Comparison of ENCODE assay signal across 1 cellular context in genomic region chr7:139687980-139688632, GRCh38.
A peak's percentile ranks its signal among the peaks of the same experiment; 100 is the strongest.
TF ChIP-seq lines count a peak whose summit lies in the region.

No MANE protein-coding gene starts in this region.

TF ChIP-seq in K562, 482 proteins besides CTCF, POLR2A, EP300 and RAD21 (continued from another document and continues in another):
- TF ChIP-seq SRSF7 (optimal IDR thresholded peaks at IDR 0.05; ENCODE audit: low read depth, low read length) (no peak), CBFA2T3 (IDR thresholded peaks at IDR 0.05) (no peak), ZNF695 (CRISPR knock-in tag; IDR thresholded peaks at IDR 0.05) (no peak), SMC3 (conservative IDR thresholded peaks at IDR 0.05; ENCODE audit: insufficient read depth, low read depth, low read length) (no peak), SIRT6 (IDR thresholded peaks at IDR 0.05; ENCODE audit: low read depth, low read length) (no peak), TGIF2 (CRISPR knock-in tag; IDR thresholded peaks at IDR 0.05) (no peak), LEF1 (IDR thresholded peaks at IDR 0.05) (no peak), NFE2L1 (tag; IDR thresholded peaks at IDR 0.05; ENCODE audit: borderline replicate concordance, low read depth) (no peak), ZNF583 (CRISPR knock-in tag; IDR thresholded peaks at IDR 0.05) (no peak), HNRNPH1 (optimal IDR thresholded peaks at IDR 0.05; ENCODE audit: low read depth, low read length) (no peak), ZFX (CRISPR knock-in tag; IDR thresholded peaks at IDR 0.05) (peak; percentile 41), ZNF217 (CRISPR knock-in tag; IDR thresholded peaks at IDR 0.05) (no peak), BCL6 (CRISPR knock-in tag; IDR thresholded peaks at IDR 0.05) (no peak), ZNF133 (CRISPR knock-in tag; IDR thresholded peaks at IDR 0.05) (no peak), POLR2G (IDR thresholded peaks at IDR 0.05; ENCODE audit: low read depth, low read length) (no peak), NUFIP1 (IDR thresholded peaks at IDR 0.05; ENCODE audit: partially characterized antibody) (no peak), SIN3B (IDR thresholded peaks at IDR 0.05; ENCODE audit: low read depth) (no peak), SNRNP70 (optimal IDR thresholded peaks at IDR 0.05; ENCODE audit: low read depth, low read length) (no peak), USF1 (CRISPR knock-in tag; IDR thresholded peaks at IDR 0.05) (peak; percentile 87), WHSC1 (IDR thresholded peaks at IDR 0.05; ENCODE audit: low read length) (no peak), SRSF3 (IDR thresholded peaks at IDR 0.05; ENCODE audit: insufficient read depth, low read length) (no peak), NKRF (IDR thresholded peaks at IDR 0.05; ENCODE audit: borderline replicate concordance) (no peak), ZNF24 (IDR thresholded peaks at IDR 0.05) (no peak), ZNF551 (CRISPR knock-in tag; IDR thresholded peaks at IDR 0.05) (no peak)
- TF ChIP-seq, protein P1, sequence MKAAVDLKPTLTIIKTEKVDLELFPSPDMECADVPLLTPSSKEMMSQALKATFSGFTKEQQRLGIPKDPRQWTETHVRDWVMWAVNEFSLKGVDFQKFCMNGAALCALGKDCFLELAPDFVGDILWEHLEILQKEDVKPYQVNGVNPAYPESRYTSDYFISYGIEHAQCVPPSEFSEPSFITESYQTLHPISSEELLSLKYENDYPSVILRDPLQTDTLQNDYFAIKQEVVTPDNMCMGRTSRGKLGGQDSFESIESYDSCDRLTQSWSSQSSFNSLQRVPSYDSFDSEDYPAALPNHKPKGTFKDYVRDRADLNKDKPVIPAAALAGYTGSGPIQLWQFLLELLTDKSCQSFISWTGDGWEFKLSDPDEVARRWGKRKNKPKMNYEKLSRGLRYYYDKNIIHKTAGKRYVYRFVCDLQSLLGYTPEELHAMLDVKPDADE (conservative IDR thresholded peaks at IDR 0.05; ENCODE audit: control insufficient read depth, low read depth, low read length) = no peak
- TF ChIP-seq, protein P2, sequence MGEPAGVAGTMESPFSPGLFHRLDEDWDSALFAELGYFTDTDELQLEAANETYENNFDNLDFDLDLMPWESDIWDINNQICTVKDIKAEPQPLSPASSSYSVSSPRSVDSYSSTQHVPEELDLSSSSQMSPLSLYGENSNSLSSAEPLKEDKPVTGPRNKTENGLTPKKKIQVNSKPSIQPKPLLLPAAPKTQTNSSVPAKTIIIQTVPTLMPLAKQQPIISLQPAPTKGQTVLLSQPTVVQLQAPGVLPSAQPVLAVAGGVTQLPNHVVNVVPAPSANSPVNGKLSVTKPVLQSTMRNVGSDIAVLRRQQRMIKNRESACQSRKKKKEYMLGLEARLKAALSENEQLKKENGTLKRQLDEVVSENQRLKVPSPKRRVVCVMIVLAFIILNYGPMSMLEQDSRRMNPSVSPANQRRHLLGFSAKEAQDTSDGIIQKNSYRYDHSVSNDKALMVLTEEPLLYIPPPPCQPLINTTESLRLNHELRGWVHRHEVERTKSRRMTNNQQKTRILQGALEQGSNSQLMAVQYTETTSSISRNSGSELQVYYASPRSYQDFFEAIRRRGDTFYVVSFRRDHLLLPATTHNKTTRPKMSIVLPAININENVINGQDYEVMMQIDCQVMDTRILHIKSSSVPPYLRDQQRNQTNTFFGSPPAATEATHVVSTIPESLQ (CRISPR knock-in tag; IDR thresholded peaks at IDR 0.05) = no peak
- TF ChIP-seq, protein P3, sequence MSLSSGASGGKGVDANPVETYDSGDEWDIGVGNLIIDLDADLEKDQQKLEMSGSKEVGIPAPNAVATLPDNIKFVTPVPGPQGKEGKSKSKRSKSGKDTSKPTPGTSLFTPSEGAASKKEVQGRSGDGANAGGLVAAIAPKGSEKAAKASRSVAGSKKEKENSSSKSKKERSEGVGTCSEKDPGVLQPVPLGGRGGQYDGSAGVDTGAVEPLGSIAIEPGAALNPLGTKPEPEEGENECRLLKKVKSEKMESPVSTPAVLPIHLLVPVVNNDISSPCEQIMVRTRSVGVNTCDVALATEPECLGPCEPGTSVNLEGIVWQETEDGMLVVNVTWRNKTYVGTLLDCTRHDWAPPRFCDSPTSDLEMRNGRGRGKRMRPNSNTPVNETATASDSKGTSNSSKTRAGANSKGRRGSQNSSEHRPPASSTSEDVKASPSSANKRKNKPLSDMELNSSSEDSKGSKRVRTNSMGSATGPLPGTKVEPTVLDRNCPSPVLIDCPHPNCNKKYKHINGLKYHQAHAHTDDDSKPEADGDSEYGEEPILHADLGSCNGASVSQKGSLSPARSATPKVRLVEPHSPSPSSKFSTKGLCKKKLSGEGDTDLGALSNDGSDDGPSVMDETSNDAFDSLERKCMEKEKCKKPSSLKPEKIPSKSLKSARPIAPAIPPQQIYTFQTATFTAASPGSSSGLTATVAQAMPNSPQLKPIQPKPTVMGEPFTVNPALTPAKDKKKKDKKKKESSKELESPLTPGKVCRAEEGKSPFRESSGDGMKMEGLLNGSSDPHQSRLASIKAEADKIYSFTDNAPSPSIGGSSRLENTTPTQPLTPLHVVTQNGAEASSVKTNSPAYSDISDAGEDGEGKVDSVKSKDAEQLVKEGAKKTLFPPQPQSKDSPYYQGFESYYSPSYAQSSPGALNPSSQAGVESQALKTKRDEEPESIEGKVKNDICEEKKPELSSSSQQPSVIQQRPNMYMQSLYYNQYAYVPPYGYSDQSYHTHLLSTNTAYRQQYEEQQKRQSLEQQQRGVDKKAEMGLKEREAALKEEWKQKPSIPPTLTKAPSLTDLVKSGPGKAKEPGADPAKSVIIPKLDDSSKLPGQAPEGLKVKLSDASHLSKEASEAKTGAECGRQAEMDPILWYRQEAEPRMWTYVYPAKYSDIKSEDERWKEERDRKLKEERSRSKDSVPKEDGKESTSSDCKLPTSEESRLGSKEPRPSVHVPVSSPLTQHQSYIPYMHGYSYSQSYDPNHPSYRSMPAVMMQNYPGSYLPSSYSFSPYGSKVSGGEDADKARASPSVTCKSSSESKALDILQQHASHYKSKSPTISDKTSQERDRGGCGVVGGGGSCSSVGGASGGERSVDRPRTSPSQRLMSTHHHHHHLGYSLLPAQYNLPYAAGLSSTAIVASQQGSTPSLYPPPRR (CRISPR knock-in tag; IDR thresholded peaks at IDR 0.05; ENCODE audit: borderline replicate concordance) = no peak
- TF ChIP-seq, protein P4, sequence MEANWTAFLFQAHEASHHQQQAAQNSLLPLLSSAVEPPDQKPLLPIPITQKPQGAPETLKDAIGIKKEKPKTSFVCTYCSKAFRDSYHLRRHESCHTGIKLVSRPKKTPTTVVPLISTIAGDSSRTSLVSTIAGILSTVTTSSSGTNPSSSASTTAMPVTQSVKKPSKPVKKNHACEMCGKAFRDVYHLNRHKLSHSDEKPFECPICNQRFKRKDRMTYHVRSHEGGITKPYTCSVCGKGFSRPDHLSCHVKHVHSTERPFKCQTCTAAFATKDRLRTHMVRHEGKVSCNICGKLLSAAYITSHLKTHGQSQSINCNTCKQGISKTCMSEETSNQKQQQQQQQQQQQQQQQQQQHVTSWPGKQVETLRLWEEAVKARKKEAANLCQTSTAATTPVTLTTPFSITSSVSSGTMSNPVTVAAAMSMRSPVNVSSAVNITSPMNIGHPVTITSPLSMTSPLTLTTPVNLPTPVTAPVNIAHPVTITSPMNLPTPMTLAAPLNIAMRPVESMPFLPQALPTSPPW (CRISPR knock-in tag; IDR thresholded peaks at IDR 0.05) = no peak
- TF ChIP-seq, protein P5, sequence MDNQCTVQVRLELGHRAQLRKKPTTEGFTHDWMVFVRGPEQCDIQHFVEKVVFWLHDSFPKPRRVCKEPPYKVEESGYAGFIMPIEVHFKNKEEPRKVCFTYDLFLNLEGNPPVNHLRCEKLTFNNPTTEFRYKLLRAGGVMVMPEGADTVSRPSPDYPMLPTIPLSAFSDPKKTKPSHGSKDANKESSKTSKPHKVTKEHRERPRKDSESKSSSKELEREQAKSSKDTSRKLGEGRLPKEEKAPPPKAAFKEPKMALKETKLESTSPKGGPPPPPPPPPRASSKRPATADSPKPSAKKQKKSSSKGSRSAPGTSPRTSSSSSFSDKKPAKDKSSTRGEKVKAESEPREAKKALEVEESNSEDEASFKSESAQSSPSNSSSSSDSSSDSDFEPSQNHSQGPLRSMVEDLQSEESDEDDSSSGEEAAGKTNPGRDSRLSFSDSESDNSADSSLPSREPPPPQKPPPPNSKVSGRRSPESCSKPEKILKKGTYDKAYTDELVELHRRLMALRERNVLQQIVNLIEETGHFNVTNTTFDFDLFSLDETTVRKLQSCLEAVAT (IDR thresholded peaks at IDR 0.05) = no peak
- TF ChIP-seq, protein P6, sequence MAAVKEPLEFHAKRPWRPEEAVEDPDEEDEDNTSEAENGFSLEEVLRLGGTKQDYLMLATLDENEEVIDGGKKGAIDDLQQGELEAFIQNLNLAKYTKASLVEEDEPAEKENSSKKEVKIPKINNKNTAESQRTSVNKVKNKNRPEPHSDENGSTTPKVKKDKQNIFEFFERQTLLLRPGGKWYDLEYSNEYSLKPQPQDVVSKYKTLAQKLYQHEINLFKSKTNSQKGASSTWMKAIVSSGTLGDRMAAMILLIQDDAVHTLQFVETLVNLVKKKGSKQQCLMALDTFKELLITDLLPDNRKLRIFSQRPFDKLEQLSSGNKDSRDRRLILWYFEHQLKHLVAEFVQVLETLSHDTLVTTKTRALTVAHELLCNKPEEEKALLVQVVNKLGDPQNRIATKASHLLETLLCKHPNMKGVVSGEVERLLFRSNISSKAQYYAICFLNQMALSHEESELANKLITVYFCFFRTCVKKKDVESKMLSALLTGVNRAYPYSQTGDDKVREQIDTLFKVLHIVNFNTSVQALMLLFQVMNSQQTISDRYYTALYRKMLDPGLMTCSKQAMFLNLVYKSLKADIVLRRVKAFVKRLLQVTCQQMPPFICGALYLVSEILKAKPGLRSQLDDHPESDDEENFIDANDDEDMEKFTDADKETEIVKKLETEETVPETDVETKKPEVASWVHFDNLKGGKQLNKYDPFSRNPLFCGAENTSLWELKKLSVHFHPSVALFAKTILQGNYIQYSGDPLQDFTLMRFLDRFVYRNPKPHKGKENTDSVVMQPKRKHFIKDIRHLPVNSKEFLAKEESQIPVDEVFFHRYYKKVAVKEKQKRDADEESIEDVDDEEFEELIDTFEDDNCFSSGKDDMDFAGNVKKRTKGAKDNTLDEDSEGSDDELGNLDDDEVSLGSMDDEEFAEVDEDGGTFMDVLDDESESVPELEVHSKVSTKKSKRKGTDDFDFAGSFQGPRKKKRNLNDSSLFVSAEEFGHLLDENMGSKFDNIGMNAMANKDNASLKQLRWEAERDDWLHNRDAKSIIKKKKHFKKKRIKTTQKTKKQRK (IDR thresholded peaks at IDR 0.05; ENCODE audit: borderline replicate concordance, low read depth, low read length) = no peak
- TF ChIP-seq, protein P7, sequence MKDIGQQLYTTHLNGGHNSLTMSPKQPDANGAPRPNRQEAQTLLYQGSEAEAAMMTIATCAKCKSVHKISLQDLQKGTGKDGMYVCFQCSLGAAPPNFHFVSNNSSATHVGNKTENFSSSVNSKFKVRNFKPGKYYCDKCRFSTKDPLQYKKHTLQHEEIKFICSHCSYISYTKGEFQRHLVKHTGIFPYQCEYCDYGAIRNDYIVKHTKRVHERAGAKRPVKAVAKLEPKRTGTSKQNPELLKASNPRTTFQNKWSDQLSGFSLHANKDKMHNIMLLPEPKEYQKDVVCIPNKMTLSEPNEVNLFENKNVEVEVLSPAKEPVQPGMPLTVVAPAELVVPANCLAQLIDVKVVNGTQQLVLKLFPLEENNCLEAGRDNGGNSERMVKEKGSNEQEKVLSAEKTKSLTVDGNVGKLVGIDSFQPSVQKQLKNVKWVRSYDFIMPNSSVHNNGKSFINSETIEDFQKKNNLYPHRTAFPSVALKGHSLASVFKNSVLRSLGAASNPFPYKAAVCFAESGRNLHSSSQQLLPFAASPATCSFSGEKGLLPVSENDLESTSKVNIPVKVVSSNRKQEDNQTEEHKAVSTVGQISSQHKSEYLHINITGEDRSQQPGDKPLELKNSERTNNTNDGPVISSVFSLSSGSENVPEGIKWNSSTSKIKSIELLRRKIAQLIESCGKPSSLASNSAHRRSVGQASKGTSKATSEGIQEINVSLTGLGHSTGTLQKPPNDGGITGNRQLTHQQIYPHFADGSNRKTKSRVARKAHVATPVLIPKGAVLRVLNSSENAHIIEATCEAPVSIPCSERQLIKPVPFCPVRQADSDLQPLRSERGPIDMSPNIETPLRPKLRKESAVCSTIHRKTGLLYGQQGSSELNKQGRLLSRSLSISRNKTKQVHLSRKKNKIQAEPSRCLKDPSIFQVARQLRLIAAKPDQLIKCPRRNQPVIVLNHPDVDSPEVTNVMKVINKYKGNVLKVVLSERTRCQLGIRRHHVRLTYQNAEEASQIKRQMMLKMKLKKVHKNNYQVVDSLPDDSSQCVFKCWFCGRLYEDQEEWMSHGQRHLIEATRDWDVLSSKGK (CRISPR knock-in tag; IDR thresholded peaks at IDR 0.05) = no peak
